In the genomic region with DNA sequence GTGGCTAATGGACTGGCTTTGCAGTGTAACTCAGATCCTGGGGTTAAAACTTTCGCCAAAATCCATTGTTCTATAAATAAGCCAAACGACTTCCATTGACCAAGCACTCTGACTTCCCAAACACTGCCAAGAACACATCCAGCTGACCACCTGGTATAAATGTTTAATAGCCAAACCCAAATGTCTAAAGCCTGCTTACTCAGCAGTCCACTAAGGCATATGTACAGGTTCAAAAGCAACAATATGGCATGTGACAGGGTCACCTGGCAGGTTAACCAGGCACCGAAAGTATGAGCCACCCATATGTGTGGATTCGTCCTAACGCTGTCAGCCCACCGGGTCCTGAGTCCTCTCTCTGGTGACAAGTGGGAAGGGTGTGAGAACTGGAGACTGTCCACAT, we compare ENCODE assay signal across 11 cellular contexts. TPM values are rescaled to one million over a fixed set of nuclear protein-coding genes. Genes with fewer than 3 reads are reported as not detected.
DNase-seq lines count a peak whose midpoint lies in the region; ATAC-seq, FAIRE-seq and TF ChIP-seq lines count a peak whose summit lies in the region.
"Had no signal": no experiment of that assay in that cellular context is flagged by ENCODE, and none has a peak within 500 bp of the region (broad histone marks: within the 10 kb centered on the region; RNA-seq: fewer than 3 reads in every experiment).

No MANE protein-coding gene starts in this region.

- peak overlapping the region; percentile 90 to 97 for H3K4me3 Mint-ChIP-seq in activated T-cell treated with anti-CD3 and anti-CD28 coated beads, Interleukin-2, amount 50 U/mL, for 72 hours
- peak overlapping the region; percentile 85 for H3K4me3 Mint-ChIP-seq in activated naive CD8-positive, alpha-beta T cell treated with anti-CD3 and anti-CD28 coated beads, Interleukin-2, amount 50 U/mL, for 24 hours

- H3K9me1 ChIP-seq in keratinocyte (ENCODE audit: control insufficient read depth, extremely low read depth, insufficient read depth, low read length): peaks cover 16% of the 10 kb centered on the region

- peaks cover 18 to 37% of the 10 kb centered on the region in 2 experiments for H3K36me3 ChIP-seq in keratinocyte (ENCODE audit: control insufficient read depth in 2 of 2, extremely low read depth in 1 of 2, insufficient read depth in 2 of 2, low read length in 2 of 2)
- peaks cover 0 to 37% (median 25%) of the 10 kb centered on the region in 5 donors for H3K36me3 ChIP-seq in subcutaneous abdominal adipose tissue (ENCODE audit: control insufficient read depth in 5 of 5, insufficient read depth in 5 of 5, low read length in 5 of 5)

- no peak for TF ChIP-seq CTCF in keratinocyte (optimal IDR thresholded peaks at IDR 0.05 in 1 of 3, IDR thresholded peaks at IDR 0.05 in 1 of 3, conservative IDR thresholded peaks at IDR 0.05 in 1 of 3; ENCODE audit: extremely low read depth in 1 of 3, insufficient read depth in 2 of 3, low read length in 3 of 3)

- peaks cover 68% of the 10 kb centered on the region for H3K79me2 ChIP-seq in keratinocyte (ENCODE audit: control insufficient read depth, insufficient read depth, low read length)

- dilution Hi-C loops in keratinocyte (cut with MboI; ENCODE audit: extremely low pct_ligation_motif_present, low sequenced_read_pairs): no loop called here

- H3K4me2 ChIP-seq in keratinocyte (ENCODE audit: control insufficient read depth, extremely low read depth, insufficient read depth, low read depth, low read length): peak overlapping the region; percentile 71

- no peak overlapping the region for H3K27ac ChIP-seq in keratinocyte (ENCODE audit: control insufficient read depth, insufficient read depth, low read length)
- H3K27ac ChIP-seq in subcutaneous abdominal adipose tissue (ENCODE audit: low read depth, low read length): peak overlapping the region; percentile 83

- no peaks in the 10 kb centered on the region for H3K27me3 Mint-ChIP-seq in activated T-cell treated with anti-CD3 and anti-CD28 coated beads, Interleukin-2, amount 50 U/mL, for 72 hours (ENCODE audit: low read depth)
- no peaks in the 10 kb centered on the region for H3K27me3 Mint-ChIP-seq in activated naive CD8-positive, alpha-beta T cell treated with anti-CD3 and anti-CD28 coated beads, Interleukin-2, amount 50 U/mL, for 24 hours

- H3K4me1 Mint-ChIP-seq in activated T-cell treated with anti-CD3 and anti-CD28 coated beads, Interleukin-2, amount 50 U/mL, for 72 hours (ENCODE audit: low read depth): peaks cover 72% of the 10 kb centered on the region
- peaks cover 64% of the 10 kb centered on the region for H3K4me1 Mint-ChIP-seq in activated naive CD8-positive, alpha-beta T cell treated with anti-CD3 and anti-CD28 coated beads, Interleukin-2, amount 50 U/mL, for 24 hours

- ATAC-seq in activated T-cell treated with anti-CD3 and anti-CD28 coated beads, Interleukin-2, amount 50 U/mL, for 72 hours (replicated peaks in 1 of 2): no peak
- no peak for ATAC-seq in activated naive CD8-positive, alpha-beta T cell treated with anti-CD3 and anti-CD28 coated beads, Interleukin-2, amount 50 U/mL, for 24 hours
- ATAC-seq in GM21515 (IDR thresholded peaks at IDR 0.05; ENCODE audit: unreplicated experiment): no peak

- H3K9ac ChIP-seq in keratinocyte (ENCODE audit: control insufficient read depth, extremely low read depth, insufficient read depth, low read length) (no peak overlapping the region), subcutaneous abdominal adipose tissue (ENCODE audit: low read length in 5 of 5) (no peak overlapping the region)

- no peak for FAIRE-seq in keratinocyte (lab: Jason Lieb, UNC)

- H2AFZ ChIP-seq in keratinocyte (ENCODE audit: control insufficient read depth, low read length): no peak overlapping the region

- H3K27me3 ChIP-seq in keratinocyte (ENCODE audit: control insufficient read depth, extremely low read depth, insufficient read depth, low read length): no peaks in the 10 kb centered on the region
- H3K27me3 ChIP-seq in subcutaneous abdominal adipose tissue (ENCODE audit: control insufficient read depth in 5 of 5, insufficient read depth in 4 of 5, low read length in 5 of 5): no peaks in the 10 kb centered on the region

- H3K4me3 ChIP-seq in keratinocyte (ENCODE audit: control insufficient read depth in 2 of 3, extremely low read depth in 1 of 3, insufficient read depth in 2 of 3, low read depth in 1 of 3, low read length in 3 of 3) (peak overlapping the region in 1 of 3 experiments; percentile 86), subcutaneous abdominal adipose tissue (ENCODE audit: low read depth in 1 of 5, low read length in 5 of 5) (no peak overlapping the region)

- H3K36me3 Mint-ChIP-seq in activated T-cell treated with anti-CD3 and anti-CD28 coated beads, Interleukin-2, amount 50 U/mL, for 72 hours (ENCODE audit: insufficient read depth in 2 of 2): peaks cover 7 to 22% of the 10 kb centered on the region in 2 donors
- peaks cover 45% of the 10 kb centered on the region for H3K36me3 Mint-ChIP-seq in activated naive CD8-positive, alpha-beta T cell treated with anti-CD3 and anti-CD28 coated beads, Interleukin-2, amount 50 U/mL, for 24 hours (ENCODE audit: low read depth)

- peaks cover 55% of the 10 kb centered on the region for H4K20me1 ChIP-seq in keratinocyte (ENCODE audit: control insufficient read depth, extremely low read depth, insufficient read depth, low read length)

- peak overlapping the region; percentile 59 for H3K27ac Mint-ChIP-seq in activated T-cell treated with anti-CD3 and anti-CD28 coated beads, Interleukin-2, amount 50 U/mL, for 72 hours
- H3K27ac Mint-ChIP-seq in activated naive CD8-positive, alpha-beta T cell treated with anti-CD3 and anti-CD28 coated beads, Interleukin-2, amount 50 U/mL, for 24 hours: peak overlapping the region; percentile 85

- H3K4me1 ChIP-seq in keratinocyte (ENCODE audit: control insufficient read depth, extremely low read depth, insufficient read depth, low read length): peaks cover 40% of the 10 kb centered on the region
- peaks cover 20 to 72% (median 69%) of the 10 kb centered on the region in 5 donors for H3K4me1 ChIP-seq in subcutaneous abdominal adipose tissue (ENCODE audit: control insufficient read depth in 5 of 5, insufficient read depth in 5 of 5, low read length in 5 of 5)

- no peak for DNase-seq in activated T-cell treated with anti-CD3 and anti-CD28 coated beads, Interleukin-2, amount 50 U/mL, for 72 hours
- no peak for DNase-seq in activated T-cell treated with anti-CD3 and anti-CD28 coated beads for 4 hours
- no peak for DNase-seq in activated naive CD8-positive, alpha-beta T cell treated with anti-CD3 and anti-CD28 coated beads, Interleukin-2, amount 50 U/mL, for 24 hours
- no peak for DNase-seq in keratinocyte (ENCODE audit: low read depth, low spot score)
- no peak for DNase-seq in NCI-H187 (lab: John Stamatoyannopoulos, UW)
- DNase-seq in SHP77 treated with DMSO at 0.1 percent for 48 hours (lab: John Stamatoyannopoulos, UW): no peak
- DNase-seq: KBM-7; OCI-M1; stimulated activated naive CD4-positive, alpha-beta T cell had no signal

- no peaks in the 10 kb centered on the region for H3K9me3 ChIP-seq in keratinocyte (ENCODE audit: control insufficient read depth, low read depth, low read length)
- no peaks in the 10 kb centered on the region for H3K9me3 ChIP-seq in subcutaneous abdominal adipose tissue (ENCODE audit: control insufficient read depth in 5 of 5, low read length in 5 of 5)

- H3K9me3 Mint-ChIP-seq in activated T-cell treated with anti-CD3 and anti-CD28 coated beads, Interleukin-2, amount 50 U/mL, for 72 hours: no peaks in the 10 kb centered on the region
- H3K9me3 Mint-ChIP-seq in activated naive CD8-positive, alpha-beta T cell treated with anti-CD3 and anti-CD28 coated beads, Interleukin-2, amount 50 U/mL, for 24 hours: no peaks in the 10 kb centered on the region

RNA-seq across cellular contexts. Expression of a gene that starts 2.1 kb away (rescaled TPM):
- total RNA-seq in activated T-cell treated with anti-CD3 and anti-CD28 coated beads, Interleukin-2, amount 50 U/mL, for 72 hours: 100 to 1,000 TPM; 166 to 170 TPM
- 61.8 to 173 TPM (median 86.0 TPM) in 3 replicates for polyA plus RNA-seq in keratinocyte
- polyA plus RNA-seq in keratinocyte (2011; ENCODE audit: low read depth): 33.8 TPM
- polyA plus RNA-seq in keratinocyte (2011; cell fraction: cytosol; rRNA removed): 123 and 135 TPM in 2 replicates
- polyA plus RNA-seq in keratinocyte (2011; cell fraction: nucleus; rRNA removed): 286 and 337 TPM in 2 replicates
- polyA plus RNA-seq in keratinocyte (2012; ENCODE audit: low replicate concordance): 88.4 and 107 TPM in 2 replicates
- polyA minus RNA-seq in keratinocyte: 75.4 to 226 TPM (median 76.3 TPM) in 3 replicates
- polyA minus RNA-seq in keratinocyte (2011; cell fraction: cytosol; rRNA and poly(A)+ RNA removed): 74.2 TPM
- polyA minus RNA-seq in keratinocyte (2011; cell fraction: nucleus; rRNA and poly(A)+ RNA removed): 57.8 and 84.6 TPM in 2 replicates

RNA-seq across cellular contexts. Expression of a gene that starts 42.6 kb away (rescaled TPM):
- total RNA-seq in activated T-cell treated with anti-CD3 and anti-CD28 coated beads, Interleukin-2, amount 50 U/mL, for 72 hours: 10 to 100 TPM; 42.8 to 74.5 TPM
- polyA plus RNA-seq in keratinocyte: 35.7 to 112 TPM (median 40.7 TPM) in 3 replicates
- polyA plus RNA-seq in keratinocyte (2011; ENCODE audit: low read depth): 2.3 TPM
- 10.9 and 32.0 TPM in 2 replicates for polyA plus RNA-seq in keratinocyte (2011; cell fraction: cytosol; rRNA removed)
- 83.4 and 104 TPM in 2 replicates for polyA plus RNA-seq in keratinocyte (2011; cell fraction: nucleus; rRNA removed)
- polyA plus RNA-seq in keratinocyte (2012; ENCODE audit: low replicate concordance): 17.6 and 73.8 TPM in 2 replicates
- 53.8 to 107 TPM (median 83.5 TPM) in 3 replicates for polyA minus RNA-seq in keratinocyte
- 181 TPM for polyA minus RNA-seq in keratinocyte (2011; cell fraction: cytosol; rRNA and poly(A)+ RNA removed)
- polyA minus RNA-seq in keratinocyte (2011; cell fraction: nucleus; rRNA and poly(A)+ RNA removed): 161 and 170 TPM in 2 replicates

RNA-seq across cellular contexts. Expression of a gene that starts 46.0 kb away (rescaled TPM):
- 1,000 to 10,000 TPM in 1 of 2 donors, 100 to 1,000 TPM in 1; 845 to 1,007 TPM for total RNA-seq in activated T-cell treated with anti-CD3 and anti-CD28 coated beads, Interleukin-2, amount 50 U/mL, for 72 hours
- polyA plus RNA-seq in keratinocyte: 0.05 TPM in 1 of 3 replicates, not detected in the others
- not detected for polyA plus RNA-seq in keratinocyte (2011; ENCODE audit: low read depth)
- not detected in 2 replicates for polyA plus RNA-seq in keratinocyte (2011; cell fraction: cytosol; rRNA removed)
- not detected in 2 replicates for polyA plus RNA-seq in keratinocyte (2011; cell fraction: nucleus; rRNA removed)
- polyA plus RNA-seq in keratinocyte (2012; ENCODE audit: low replicate concordance): not detected in 2 replicates
- not detected in 3 replicates for polyA minus RNA-seq in keratinocyte
- polyA minus RNA-seq in keratinocyte (2011; cell fraction: cytosol; rRNA and poly(A)+ RNA removed): not detected
- not detected in 2 replicates for polyA minus RNA-seq in keratinocyte (2011; cell fraction: nucleus; rRNA and poly(A)+ RNA removed)

RNA-seq across cellular contexts. Expression of a gene that starts 58.8 kb away (rescaled TPM):
- total RNA-seq in activated T-cell treated with anti-CD3 and anti-CD28 coated beads, Interleukin-2, amount 50 U/mL, for 72 hours: 10 to 100 TPM; 76.9 to 78.8 TPM
- 14.0 to 24.8 TPM (median 19.2 TPM) in 3 replicates for polyA plus RNA-seq in keratinocyte
- polyA plus RNA-seq in keratinocyte (2011; ENCODE audit: low read depth): 7.6 TPM
- 3.2 and 6.1 TPM in 2 replicates for polyA plus RNA-seq in keratinocyte (2011; cell fraction: cytosol; rRNA removed)
- polyA plus RNA-seq in keratinocyte (2011; cell fraction: nucleus; rRNA removed): 85.5 and 116 TPM in 2 replicates
- 7.8 and 13.8 TPM in 2 replicates for polyA plus RNA-seq in keratinocyte (2012; ENCODE audit: low replicate concordance)
- polyA minus RNA-seq in keratinocyte: 13.4 to 15.4 TPM (median 13.8 TPM) in 3 replicates
- 11.7 TPM for polyA minus RNA-seq in keratinocyte (2011; cell fraction: cytosol; rRNA and poly(A)+ RNA removed)
- polyA minus RNA-seq in keratinocyte (2011; cell fraction: nucleus; rRNA and poly(A)+ RNA removed): 23.3 and 29.9 TPM in 2 replicates
